ENCODE assay signal across 8 cellular contexts in genomic region chr17:68198931-68199836, GRCh38.
DNase-seq lines count a peak whose midpoint lies in the region; ATAC-seq lines count a peak whose summit lies in the region.

No MANE protein-coding gene starts in this region.

- H3K9me3 Mint-ChIP-seq in activated naive CD8-positive, alpha-beta T cell (ENCODE audit: low read depth), result no peaks in the 10 kb centered on the region
- no peaks in the 10 kb centered on the region for H3K9me3 Mint-ChIP-seq in memory B cell

- no peaks in the 10 kb centered on the region for H3K36me3 Mint-ChIP-seq in activated naive CD8-positive, alpha-beta T cell
- H3K36me3 Mint-ChIP-seq in memory B cell, result no peaks in the 10 kb centered on the region

- peak; percentile 32 for ATAC-seq in memory B cell (ENCODE audit: low read depth)
- ATAC-seq in GM19452 (IDR thresholded peaks at IDR 0.05; ENCODE audit: unreplicated experiment), result no peak
- ATAC-seq in HG03342 (IDR thresholded peaks at IDR 0.05; ENCODE audit: unreplicated experiment), result no peak
- no peak for ATAC-seq in GM19463 (IDR thresholded peaks at IDR 0.05; ENCODE audit: unreplicated experiment)

- H3K4me1 Mint-ChIP-seq in activated naive CD8-positive, alpha-beta T cell (ENCODE audit: low read depth), result peaks cover 18% of the 10 kb centered on the region
- H3K4me1 Mint-ChIP-seq in memory B cell, result peaks cover 16% of the 10 kb centered on the region

- H3K27me3 Mint-ChIP-seq in activated naive CD8-positive, alpha-beta T cell, result peaks cover 7% of the 10 kb centered on the region
- H3K27me3 Mint-ChIP-seq in memory B cell, result no peaks in the 10 kb centered on the region

- H3K4me3 Mint-ChIP-seq in activated naive CD8-positive, alpha-beta T cell, result peak overlapping the region; percentile 80
- H3K4me3 Mint-ChIP-seq in memory B cell, result peak overlapping the region; percentile 83

- peak overlapping the region; percentile 50 for H3K27ac Mint-ChIP-seq in activated naive CD8-positive, alpha-beta T cell
- peak overlapping the region; percentile 6 for H3K27ac Mint-ChIP-seq in memory B cell

- DNase-seq in COLO668 (lab: John Stamatoyannopoulos, UW; ENCODE audit: unreplicated experiment) (peak; percentile 47), NCI-H1105 treated with DMSO at 0.1 percent for 48 hours (lab: John Stamatoyannopoulos, UW) (peak; percentile 36), memory B cell (ENCODE audit: low spot score in 2 of 2) (peak in 1 of 2 donors; percentile 59), NCI-H1694 (lab: John Stamatoyannopoulos, UW) (no peak)
